ENCODE assay signal across 8 cellular contexts in the genomic region with DNA sequence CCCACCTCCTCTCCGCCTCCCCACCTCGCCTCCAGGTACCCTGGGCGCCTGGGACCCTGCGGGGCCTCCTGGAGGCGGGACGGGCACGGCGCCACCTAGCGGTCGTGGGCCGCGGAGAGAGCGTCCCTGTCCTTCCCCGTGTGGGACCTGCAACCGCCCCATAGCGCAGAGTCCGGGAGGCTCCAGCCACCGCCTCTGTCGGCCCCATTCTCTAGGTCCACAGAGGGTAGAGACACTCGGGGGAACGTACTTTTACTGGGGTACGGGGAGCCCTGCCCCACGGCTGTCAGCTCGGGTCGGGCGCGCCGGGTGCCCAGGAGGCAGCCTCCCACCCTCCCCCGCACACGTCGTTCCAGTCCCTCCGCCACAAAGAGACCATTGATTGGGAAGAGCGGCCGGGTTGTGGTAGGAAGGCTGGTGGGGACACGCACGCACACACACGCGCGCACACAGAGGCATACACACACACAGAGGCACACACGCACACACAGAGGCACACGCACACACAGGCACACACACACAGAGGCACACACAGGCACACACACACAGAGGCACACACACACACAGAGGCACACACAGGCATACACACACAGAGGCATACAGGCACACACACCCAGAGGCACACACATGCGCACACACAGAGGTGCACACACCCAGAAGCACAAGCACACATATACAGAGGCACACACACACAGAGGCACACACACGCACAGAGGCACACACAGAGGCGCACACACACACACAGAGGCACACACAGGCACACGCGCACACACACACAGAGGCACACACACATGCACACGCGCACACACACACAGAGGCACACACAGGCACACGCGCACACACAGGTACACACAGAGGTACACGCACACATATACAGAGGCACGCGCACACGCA. TPM values are rescaled to one million over a fixed set of nuclear protein-coding genes. Genes with fewer than 3 reads are reported as not detected.
DNase-seq lines count a peak whose midpoint lies in the region; ATAC-seq and TF ChIP-seq lines count a peak whose summit lies in the region.

No MANE protein-coding gene starts in this region.

- no peak for TF ChIP-seq POLR2A in stomach (IDR thresholded peaks at IDR 0.05)

- H3K36me3 Mint-ChIP-seq in naive B cell, result no peaks in the 10 kb centered on the region

- TF ChIP-seq EP300 in stomach (IDR thresholded peaks at IDR 0.05), result no peak

- peaks cover 32 to 88% (median 75%) of the 10 kb centered on the region in 3 donors for H3K27me3 Mint-ChIP-seq in naive B cell

- peak overlapping the region in 2 of 6 donors; percentile 45 to 76 for H3K27ac Mint-ChIP-seq in naive B cell

- peak overlapping the region in 6 of 8 donors; percentile 55 to 88 (median 70) for H3K4me3 Mint-ChIP-seq in naive B cell

- H3K9me3 Mint-ChIP-seq in naive B cell, result no peaks in the 10 kb centered on the region

- H3K36me3 ChIP-seq in ES-I3 (ENCODE audit: insufficient read depth, low read length) (no peaks in the 10 kb centered on the region; the same call in 1 of the 2 replicates), stomach (no peaks in the 10 kb centered on the region)

- peak overlapping the region; percentile 31; the same call in 1 of the 2 replicates for H3K9ac ChIP-seq in ES-I3 (ENCODE audit: low read depth, low read length)

- peaks cover 4% of the 10 kb centered on the region; the same call in 1 of the 2 replicates for H3K4me1 ChIP-seq in ES-I3 (ENCODE audit: insufficient read depth, low read length)
- peaks cover 21 to 38% (median 31%) of the 10 kb centered on the region in 4 donors for H3K4me1 ChIP-seq in stomach

- H3K4me1 Mint-ChIP-seq in naive B cell, result peaks cover 13 to 17% (median 13%) of the 10 kb centered on the region in 3 donors

- H3K27me3 ChIP-seq in stomach, result peaks cover 0 to 59% (median 31%) of the 10 kb centered on the region in 3 donors

- TF ChIP-seq CTCF in epithelial cell of esophagus (IDR thresholded peaks at IDR 0.05; ENCODE audit: insufficient read depth, low read depth, low read length, missing control alignments) (peak; percentile 71), stomach (IDR thresholded peaks at IDR 0.05) (peak in 5 of 7 experiments; percentile 42 to 84 (median 48))

- no peaks in the 10 kb centered on the region for H3K9me3 ChIP-seq in ES-I3 (ENCODE audit: control insufficient read depth, insufficient read depth, low read length)
- H3K9me3 ChIP-seq in stomach, result no peaks in the 10 kb centered on the region

- ATAC-seq in naive B cell (ENCODE audit: low read depth in 2 of 2), result peak; percentile 76 to 78

- H3K27ac ChIP-seq in stomach, result no peak overlapping the region

- intact Hi-C loops in stomach (cut with DNase I; ENCODE audit: low total_unique reads), result no loop called here

- peak overlapping the region; percentile 36 for H3K4me3 ChIP-seq in Jurkat, Clone E6-1 (ENCODE audit: low read length)
- H3K4me3 ChIP-seq in epithelial cell of esophagus (ENCODE audit: low read length) (no peak overlapping the region), stomach (peak overlapping the region; percentile 11 to 28 (median 20))

- DNase-seq in Jurkat, Clone E6-1 (ENCODE audit: low read depth, low spot score), result no peak
- peak; percentile 17 for DNase-seq in activated CD8-positive, alpha-beta memory T cell treated with anti-CD3 and anti-CD28 coated beads, Interleukin-2, amount 50 U/mL, for 24 hours (ENCODE audit: extremely low read depth)
- DNase-seq in epithelial cell of esophagus (ENCODE audit: low read depth), result peak; percentile 37
- peak; percentile 54 for DNase-seq in naive B cell
- peak; percentile 69 for DNase-seq in stomach
- DNase-seq in NCI-H82 (lab: John Stamatoyannopoulos, UW), result no peak
- no peak for DNase-seq in RKO (ENCODE audit: low spot score)

- WGBS in stomach, 5 donors, result 11 to 18% (median 14%) methylated on average over 14 to 54 of the region's 54 CpGs

RNA-seq across cellular contexts. Expression of a gene that starts 12.6 kb away (rescaled TPM):
- polyA plus RNA-seq in Jurkat, Clone E6-1 (2012; ENCODE audit: insufficient read depth, insufficient read length), result 15.5 TPM
- polyA plus RNA-seq in naive B cell (ENCODE audit: low read depth in 6 of 6) (under 1 TPM in 5 of 6 donors, not detected in 1; 0.24 to 0.74 (median 0.38) TPM), stomach (10 to 100 TPM in 1 of 3 donors, 1 to 10 TPM in 2; 1.2 to 20.9 (median 3.1) TPM)
- total RNA-seq in stomach, result 10 to 100 TPM in 2 of 5 donors, 1 to 10 TPM in 3; 5.4 to 92.1 (median 6.5) TPM

Comparison
In these comparisons a context has a peak if more than half of its experiments do, and no peak if none do; other contexts are left out.
1. DNase-seq: peak in activated CD8-positive, alpha-beta memory T cell treated with anti-CD3 and anti-CD28 coated beads, Interleukin-2, amount 50 U/mL, for 24 hours (single experiment), epithelial cell of esophagus (single experiment), naive B cell (single experiment) and stomach (single experiment); none in Jurkat, Clone E6-1 (single experiment), NCI-H82 (single experiment) and RKO (single experiment).